In genomic region chr12:68481181-68481941, GRCh38 we compare ENCODE assay signal across 1 cellular context.
A peak's percentile ranks its signal among the peaks of the same experiment; 100 is the strongest.
TF ChIP-seq lines count a peak whose summit lies in the region.

No MANE protein-coding gene starts in this region.

TF ChIP-seq in GM12878, 131 proteins besides CTCF, POLR2A, EP300 and RAD21 (continued from another document):
- TF ChIP-seq RELB (IDR thresholded peaks at IDR 0.05; ENCODE audit: low read depth) = peak; percentile 71
- TF ChIP-seq NR2C1 (IDR thresholded peaks at IDR 0.05) = no peak
- TF ChIP-seq ATF3 (IDR thresholded peaks at IDR 0.05; ENCODE audit: borderline replicate concordance, extremely low read depth, low read depth, low read length) = no peak
- TF ChIP-seq IKZF1 (conservative IDR thresholded peaks at IDR 0.05) = peak; percentile 85
- TF ChIP-seq CHD2 (IDR thresholded peaks at IDR 0.05; ENCODE audit: borderline replicate concordance, low read depth, low read length) = no peak
- no peak for TF ChIP-seq ZNF217 (IDR thresholded peaks at IDR 0.05)
TF ChIP-seq in GM12878: peak in this region for 32.
